In genomic region chr6:152078804-152079203, GRCh38 we compare ENCODE assay signal across 23 cellular contexts.
"Had no signal": no experiment of that assay in that cellular context is flagged by ENCODE, and none has a peak within 500 bp of the region (broad histone marks: within the 10 kb centered on the region; RNA-seq: fewer than 3 reads in every experiment).

No MANE protein-coding gene starts in this region.

- ATAC-seq: activated naive CD4-positive, alpha-beta T cell treated with anti-CD3 and anti-CD28 coated beads, Interleukin-2, amount 50 U/mL, for 72 hours; gastroesophageal sphincter; left lobe of liver; lower lobe of right lung; T-cell had no signal

- DNase-seq: activated gamma-delta T cell treated with Interleukin-2 at 50 U/mL for 16 hours; activated T-cell treated with anti-CD3 and anti-CD28 coated beads, Interleukin-2, amount 50 U/mL, for 1 hour; colonic mucosa; head of caudate nucleus; kidney; lower lobe of right lung; naive B cell; stimulated activated CD4-positive, alpha-beta T cell treated with anti-CD3 and anti-CD28 coated beads, Interleukin-4, amount 100 ng/mL, for 24 hours; stimulated activated naive CD4-positive, alpha-beta T cell treated with Interleukin-2 at 50 U/mL for 16 hours; T-cell; upper lobe of left lung; WERI-Rb-1 had no signal

- H3K27ac Mint-ChIP-seq: activated naive CD4-positive, alpha-beta T cell treated with anti-CD3 and anti-CD28 coated beads, Interleukin-2, amount 50 U/mL, for 72 hours; naive B cell; T-cell; T-helper 2 cell treated with Interferon-gamma antibody and Interleukin-4, amounts not matched to agents 5 μg/mL and 100 μg/mL, for 36 hours had no signal

- H3K9me3 ChIP-seq: colonic mucosa, prostate gland had no signal

- H3K4me3 ChIP-seq: breast epithelium, colonic mucosa, gastroesophageal sphincter, lower lobe of right lung, prostate gland, right atrium auricular region, thoracic aorta, upper lobe of left lung had no signal

- H3K36me3 ChIP-seq: breast epithelium, colonic mucosa, gastroesophageal sphincter, lower lobe of right lung, prostate gland, right atrium auricular region, thoracic aorta, upper lobe of left lung, WERI-Rb-1 had no signal

- H3K4me1 Mint-ChIP-seq: central memory CD8-positive, alpha-beta T cell; naive B cell; neural crest cell; T-cell had no signal

- H3K27me3 ChIP-seq: breast epithelium, colonic mucosa, right atrium auricular region, upper lobe of left lung had no signal

- H3K4me1 ChIP-seq: breast epithelium, colonic mucosa, gastroesophageal sphincter, lower lobe of right lung, prostate gland, right atrium auricular region, upper lobe of left lung had no signal

- H3K27ac ChIP-seq: breast epithelium, colonic mucosa, epithelial cell of prostate, gastroesophageal sphincter, lower lobe of right lung, prostate gland, right atrium auricular region, thoracic aorta, upper lobe of left lung, WERI-Rb-1 had no signal

- H3K4me3 Mint-ChIP-seq: central memory CD8-positive, alpha-beta T cell; naive B cell; neural crest cell; T-cell; T-helper 2 cell treated with Interferon-gamma antibody and Interleukin-4, amounts not matched to agents 5 μg/mL and 100 μg/mL, for 36 hours had no signal
